12 cellular contexts compared by ENCODE assay signal in the genomic region with DNA sequence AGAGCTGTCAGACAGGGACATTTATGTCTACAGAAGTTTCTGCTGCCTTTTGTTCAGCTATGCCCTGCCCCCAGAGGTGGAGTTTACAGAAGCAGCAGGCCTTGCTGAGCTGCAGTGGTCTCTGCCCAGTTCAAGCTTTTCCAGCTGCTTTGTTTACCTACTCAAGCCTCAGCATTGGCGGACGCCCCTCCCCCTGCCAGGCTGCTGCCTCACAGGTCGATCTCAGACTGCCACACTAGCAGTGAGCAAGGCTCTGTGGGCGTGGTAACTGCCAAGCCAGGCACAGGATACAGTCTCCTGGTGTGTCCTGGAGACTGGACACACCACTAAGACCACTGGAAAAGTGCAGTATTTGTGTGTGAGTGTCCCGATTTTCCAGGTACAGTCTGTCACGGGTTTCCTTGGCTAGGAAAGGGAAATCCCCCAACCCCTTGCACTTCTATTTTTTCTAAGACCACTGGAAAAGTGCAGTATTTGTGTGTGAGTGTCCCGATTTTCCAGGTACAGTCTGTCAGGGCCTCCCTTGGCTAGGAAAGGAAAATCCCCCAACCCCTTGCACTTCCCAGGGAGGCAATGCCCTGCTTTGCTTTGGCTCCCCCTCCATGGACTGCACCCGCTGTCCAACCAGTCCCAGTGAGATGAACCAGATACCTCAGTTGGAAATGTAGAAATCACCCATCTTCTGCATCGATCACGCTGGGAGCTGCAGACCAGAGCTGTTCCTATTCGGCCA. TPM values are rescaled to one million over a fixed set of nuclear protein-coding genes. Genes with fewer than 3 reads are reported as not detected.
DNase-seq lines count a peak whose midpoint lies in the region; ATAC-seq, FAIRE-seq and TF ChIP-seq lines count a peak whose summit lies in the region.
"Not testable (repeated sequence)": the region's sequence is repeated elsewhere in the genome, so short reads cannot be mapped to it uniquely, and the experiment has no call there.
"Had no signal": no experiment of that assay in that cellular context is flagged by ENCODE, and none has a peak within 500 bp of the region (broad histone marks: within the 10 kb centered on the region; RNA-seq: fewer than 3 reads in every experiment).

No MANE protein-coding gene starts in this region.

- not testable (repeated sequence) for H3K9me2 ChIP-seq in GM23338 (ENCODE audit: insufficient read depth)

- not testable (repeated sequence) for H3K79me2 ChIP-seq in GM23338 (replicated peaks; ENCODE audit: insufficient read depth); osteoblast (ENCODE audit: insufficient read depth, low read length)

- peak; percentile 24 for TF ChIP-seq CTCF in 22Rv1 (IDR thresholded peaks at IDR 0.05)
- TF ChIP-seq CTCF in GM23338 (conservative IDR thresholded peaks at IDR 0.05; ENCODE audit: low read depth in 2 of 2); bronchial epithelial cell (IDR thresholded peaks at IDR 0.05; ENCODE audit: insufficient read depth, low read length, severe bottlenecking); osteoblast (IDR thresholded peaks at IDR 0.05; ENCODE audit: extremely low read depth, low read depth, low read length): not testable (repeated sequence)

- not testable (repeated sequence) for FAIRE-seq in bronchial epithelial cell (lab: Jason Lieb, UNC)

- H3K4me2 ChIP-seq in GM23338, result peak overlapping the region; percentile 57; the same call in 1 of the 2 replicates
- peak overlapping the region; percentile 53 for H3K4me2 ChIP-seq in osteoblast (ENCODE audit: insufficient read depth, low read length)

- peaks cover 13% of the 10 kb centered on the region for H3K4me1 Mint-ChIP-seq in GM23338

- peak overlapping the region; percentile 16; the same call in 1 of the 2 replicates for H3K4me3 ChIP-seq in GM23338
- H3K4me3 ChIP-seq in bronchial epithelial cell (ENCODE audit: low read depth, low read length); osteoblast (ENCODE audit: insufficient read depth, low read length): not testable (repeated sequence)

- peak; percentile 95 for ATAC-seq in GM23338

- 0 out of 3 replicates have a peak overlapping the region, but pooled peaks have one; percentile 29 for H3K4me3 Mint-ChIP-seq in GM23338

- not testable (repeated sequence) for H3K9me3 ChIP-seq in osteoblast (ENCODE audit: low read depth, low read length)

- H3K36me3 Mint-ChIP-seq in GM23338 (ENCODE audit: low read depth), result not testable (repeated sequence)

- DNase-seq in GM23338 (ENCODE audit: low spot score) (peak; percentile 78), NCI-H1105 (lab: John Stamatoyannopoulos, UW) (peak; percentile 66), NCI-H345 treated with DMSO at 0.1 percent for 48 hours (lab: John Stamatoyannopoulos, UW; ENCODE audit: unreplicated experiment) (peak; percentile 80), RPMI8226 (peak; percentile 30), bronchial epithelial cell (ENCODE audit: low read depth) (peak; percentile 50), iris pigment epithelial cell (ENCODE audit: low read depth) (peak; percentile 3)
- not testable (repeated sequence) for DNase-seq in osteoblast (ENCODE audit: insufficient read length, low spot score, missing footprints)

- not testable (repeated sequence) for H3K36me3 ChIP-seq in GM23338 (ENCODE audit: insufficient read depth); bronchial epithelial cell (ENCODE audit: control insufficient read depth, insufficient read depth, low read length); osteoblast (ENCODE audit: insufficient read depth, low read length)

- H2AFZ ChIP-seq in GM23338 (peak overlapping the region; percentile 64), osteoblast (ENCODE audit: low read length) (peak overlapping the region; percentile 71)

- H4K20me1 ChIP-seq in GM23338 (replicated peaks; ENCODE audit: insufficient read depth); osteoblast (ENCODE audit: insufficient read depth, low read length): not testable (repeated sequence)

- H3K4me1 ChIP-seq in GM23338 (ENCODE audit: insufficient read depth); osteoblast (ENCODE audit: insufficient read depth, low read length): not testable (repeated sequence)

- not testable (repeated sequence) for H3K27me3 ChIP-seq in GM23338 (ENCODE audit: insufficient read depth); bronchial epithelial cell (ENCODE audit: control insufficient read depth, insufficient read depth, low read length); osteoblast (ENCODE audit: insufficient read depth, low read length)

- not testable (repeated sequence) for H3K27me3 Mint-ChIP-seq in GM23338 (ENCODE audit: insufficient read depth, low read depth, poor library complexity)

- H3K27ac ChIP-seq in 22Rv1 (peak overlapping the region; percentile 68), GM23338 (ENCODE audit: low read depth) (0 out of 2 replicates have a peak overlapping the region, but pooled peaks have one; percentile 28)
- not testable (repeated sequence) for H3K27ac ChIP-seq in osteoblast (ENCODE audit: low read depth, low read length)

- peak overlapping the region; percentile 73; the same call in 1 of the 2 replicates for H3K27ac Mint-ChIP-seq in GM23338

- H3K9me3 Mint-ChIP-seq in GM23338, result not testable (repeated sequence)

- H3F3A ChIP-seq in GM23338 (replicated peaks; ENCODE audit: low read depth), result not testable (repeated sequence)

TF ChIP-seq in GM23338, 12 proteins besides CTCF, POLR2A, EP300 and RAD21:
- 0 out of 2 replicates have a peak, but pooled peaks have one; percentile 17 for TF ChIP-seq CREB1 (CRISPR knock-in tag; IDR thresholded peaks at IDR 0.05; ENCODE audit: low read depth)

RNA-seq across cellular contexts. Expression of a gene that starts 14.7 kb away (rescaled TPM):
- not detected in 2 replicates for total RNA-seq in GM23338 (2014; rRNA removed; shearing (Covaris generic))
- not detected in 2 replicates for polyA plus RNA-seq in GM23338 (2016; fragmentation: Nextera tagmentation; extraction: Ambion mirVana)
- total RNA-seq in bronchial epithelial cell (not detected in 2 replicates), osteoblast (not detected in 2 replicates)
- total RNA-seq: CD4-positive, alpha-beta T cell; gastroesophageal sphincter; left cardiac atrium; Peyer's patch had no signal

RNA-seq across cellular contexts. Expression of a gene that starts 48.5 kb away (rescaled TPM):
- total RNA-seq in GM23338 (2014; rRNA removed; shearing (Covaris generic)), result not detected in 2 replicates
- polyA plus RNA-seq in GM23338 (2016; fragmentation: Nextera tagmentation; extraction: Ambion mirVana), result not detected in 2 replicates
- total RNA-seq in bronchial epithelial cell (not detected in 2 replicates), osteoblast (not detected in 2 replicates)
- total RNA-seq: CD4-positive, alpha-beta T cell; gastroesophageal sphincter; left cardiac atrium; Peyer's patch had no signal
